ENCODE assay signal across 10 cellular contexts in the genomic region with DNA sequence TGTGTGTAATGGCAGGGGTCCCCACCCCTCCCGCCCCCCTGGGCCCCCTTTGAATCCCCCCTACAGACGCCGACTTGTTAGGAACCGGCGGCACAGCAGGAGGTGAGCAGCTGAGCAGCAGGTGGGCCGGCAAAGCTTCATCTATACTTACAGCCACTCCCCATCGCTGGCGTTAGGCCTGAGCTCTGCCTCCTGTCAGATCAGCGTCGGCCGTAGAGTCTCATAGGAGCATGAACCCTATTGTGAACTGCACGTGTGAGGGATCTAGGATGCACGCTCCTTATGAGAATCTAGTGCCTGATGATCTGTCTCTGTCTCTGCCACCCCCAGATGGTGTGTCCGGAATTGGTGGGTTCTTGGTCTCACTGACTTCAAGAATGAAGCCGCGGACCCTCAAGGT. TPM values are rescaled to one million over a fixed set of nuclear protein-coding genes. Genes with fewer than 3 reads are reported as not detected.
DNase-seq lines count a peak whose midpoint lies in the region; ATAC-seq, FAIRE-seq and TF ChIP-seq lines count a peak whose summit lies in the region.
"Had no signal": no experiment of that assay in that cellular context is flagged by ENCODE, and none has a peak within 500 bp of the region (broad histone marks: within the 10 kb centered on the region; RNA-seq: fewer than 3 reads in every experiment).

No MANE protein-coding gene starts in this region.

- TF ChIP-seq POLR2A in HepG2 (IDR thresholded peaks at IDR 0.05; ENCODE audit: insufficient read depth in 1 of 2, low read depth in 2 of 2, low read length in 2 of 2), result no peak
- TF ChIP-seq POLR2A in right lobe of liver (IDR thresholded peaks at IDR 0.05), result no peak

- H3K4me2 ChIP-seq in HepG2 (ENCODE audit: low read depth, low read length) (peak overlapping the region; percentile 41; the same call in 1 of the 2 replicates), OCI-LY1 (ENCODE audit: low read length) (peak overlapping the region; percentile 44)

- no peak overlapping the region for H3K27ac ChIP-seq in HepG2 (ENCODE audit: extremely low read length, insufficient read depth, low read length)
- H3K27ac ChIP-seq in right lobe of liver, result no peak overlapping the region
- H3K27ac ChIP-seq in OCI-LY1 (ENCODE audit: low read depth, low read length, poor library complexity, severe bottlenecking), result no peak overlapping the region
- H3K27ac ChIP-seq: thyroid gland had no signal

- no peak overlapping the region for H3K27ac Mint-ChIP-seq in effector memory CD8-positive, alpha-beta T cell

- ATAC-seq in HepG2 (peak; percentile 92), right lobe of liver (no peak), GM18909 (IDR thresholded peaks at IDR 0.05; ENCODE audit: poor library complexity, unreplicated experiment) (no peak)
- ATAC-seq in effector memory CD8-positive, alpha-beta T cell (replicated peaks), result no peak

- TF ChIP-seq RAD21 in HepG2 (CRISPR knock-in tag; IDR thresholded peaks at IDR 0.05), result no peak

- BruUV-seq in HepG2 (replicated peaks; lab: Mats Ljungman, UMichigan), result no TSS peak

- POLR2A ChIA-PET in HepG2 (lab: Yijun Ruan, JAX), result interaction anchor here (1.4 kb wide), 1 partner anchor 14 kb away, joined by 4 read pairs; the partner anchor contains the start of gene VPS26C

- H3K36me3 Mint-ChIP-seq in effector memory CD8-positive, alpha-beta T cell (ENCODE audit: insufficient read depth), result peaks cover 3% of the 10 kb centered on the region

- no peak for FAIRE-seq in HepG2 (lab: Jason Lieb, UNC)

- no peak overlapping the region for H2AFZ ChIP-seq in HepG2 (ENCODE audit: low read length)
- no peak overlapping the region for H2AFZ ChIP-seq in OCI-LY1 (ENCODE audit: low read length)

- intact Hi-C loops in HepG2 (cut with micrococcal nuclease; ENCODE audit: unreplicated experiment) (no loop called here), right lobe of liver (cut with DNase I) (no loop called here)

- no peak overlapping the region for H3K9ac ChIP-seq in HepG2 (ENCODE audit: insufficient read depth, low read depth, low read length)
- no peak overlapping the region for H3K9ac ChIP-seq in OCI-LY1 (ENCODE audit: low read length)

- peak overlapping the region; percentile 70 to 81 for H3K4me3 Mint-ChIP-seq in effector memory CD8-positive, alpha-beta T cell

- CTCF ChIA-PET in HepG2 (lab: Yijun Ruan, JAX; ENCODE audit: low intra/inter-chr PET ratio, low total read pairs), result no interaction called here

- WGBS in HepG2 (ENCODE audit: low lambda C conversion rate), result 20% methylated on average over 4 of the region's 16 CpGs
- 83% methylated on average over 12 of the region's 16 CpGs for WGBS in right lobe of liver (ENCODE audit: insufficient coverage, low coverage, low lambda C conversion rate, missing lambda C conversion rate)

- H3K36me3 ChIP-seq in HepG2 (replicated peaks in 1 of 2; ENCODE audit: control insufficient read depth in 1 of 2, insufficient read depth in 2 of 2, low read length in 2 of 2), result no peaks in the 10 kb centered on the region
- no peaks in the 10 kb centered on the region for H3K36me3 ChIP-seq in right lobe of liver
- no peaks in the 10 kb centered on the region for H3K36me3 ChIP-seq in OCI-LY1 (ENCODE audit: insufficient read depth, low read length)
- H3K36me3 ChIP-seq: HAP-1, thyroid gland had no signal

- no peak for DNase-seq in HepG2 (ENCODE audit: low spot score)
- DNase-seq in right lobe of liver, result no peak
- DNase-seq in effector memory CD8-positive, alpha-beta T cell, result no peak
- DNase-seq in foreskin melanocyte, result no peak
- DNase-seq in G401 (ENCODE audit: low spot score), result no peak
- DNase-seq in activated effector memory CD4-positive, alpha-beta T cell treated with anti-CD3 and anti-CD28 coated beads, Interleukin-2, amount 50 U/mL, for 16 hours, result no peak
- DNase-seq: thyroid gland had no signal

- H3K79me2 ChIP-seq in HepG2 (ENCODE audit: insufficient read depth, low read length) (no peaks in the 10 kb centered on the region), OCI-LY1 (ENCODE audit: insufficient read depth, low read length) (no peaks in the 10 kb centered on the region)

- H3F3A ChIP-seq in OCI-LY1 (ENCODE audit: insufficient read depth, low read length), result no peaks in the 10 kb centered on the region

- H3K4me3 ChIP-seq in HepG2 (replicated peaks in 1 of 3; ENCODE audit: insufficient read depth in 1 of 3, low read depth in 2 of 3, low read length in 3 of 3) (no peak overlapping the region), right lobe of liver (no peak overlapping the region), OCI-LY1 (ENCODE audit: low read depth, low read length, poor library complexity, severe bottlenecking) (peak overlapping the region; percentile 39)
- H3K4me3 ChIP-seq: HAP-1, thyroid gland had no signal

- peaks cover 0 to 9% of the 10 kb centered on the region in 2 donors for H3K27me3 Mint-ChIP-seq in effector memory CD8-positive, alpha-beta T cell

- no peaks in the 10 kb centered on the region for H3K9me2 ChIP-seq in OCI-LY1 (ENCODE audit: low read depth, low read length)

- peaks cover 8% of the 10 kb centered on the region; the same call in 1 of the 2 replicates for H3K4me1 ChIP-seq in HepG2 (ENCODE audit: insufficient read depth, low read length)
- H3K4me1 ChIP-seq in right lobe of liver, result no peaks in the 10 kb centered on the region
- no peaks in the 10 kb centered on the region for H3K4me1 ChIP-seq in OCI-LY1 (ENCODE audit: insufficient read depth, low read length, severe bottlenecking)
- H3K4me1 ChIP-seq: HAP-1, thyroid gland had no signal

- in situ Hi-C loops in HepG2 (cut with HindIII; ENCODE audit: extremely low pct_ligation_motif_present, low pct_unique_long_range_greater_than_20kb), result no loop called here
- in situ Hi-C loops in G401 (cut with HindIII; ENCODE audit: low sequenced_read_pairs), result no loop called here

- TF ChIP-seq EP300 in HepG2 (IDR thresholded peaks at IDR 0.05; ENCODE audit: low read depth in 2 of 2, low read length in 2 of 2) (no peak), HepG2 (CRISPR knock-in tag; IDR thresholded peaks at IDR 0.05; ENCODE audit: borderline replicate concordance) (no peak)

- H3K9me3 Mint-ChIP-seq in effector memory CD8-positive, alpha-beta T cell, result no peaks in the 10 kb centered on the region

- H3K27me3 ChIP-seq in HepG2 (ENCODE audit: control insufficient read depth in 1 of 2, insufficient read depth in 2 of 2, low read length in 2 of 2) (peaks cover 0 to 13% of the 10 kb centered on the region in 2 experiments; a peak in 2 of 5 replicates), right lobe of liver (no peaks in the 10 kb centered on the region), OCI-LY1 (ENCODE audit: insufficient read depth, low read length) (no peaks in the 10 kb centered on the region; the same call in 1 of the 2 replicates)
- H3K27me3 ChIP-seq: thyroid gland had no signal

- H3K9me3 ChIP-seq in HepG2 (ENCODE audit: low read length) (no peaks in the 10 kb centered on the region), right lobe of liver (no peaks in the 10 kb centered on the region), OCI-LY1 (ENCODE audit: low read length) (peaks cover 9% of the 10 kb centered on the region; the same call in 1 of the 2 replicates)
- H3K9me3 ChIP-seq: HAP-1, thyroid gland had no signal

- H4K20me1 ChIP-seq in HepG2 (ENCODE audit: insufficient read depth, low read length) (no peaks in the 10 kb centered on the region), OCI-LY1 (ENCODE audit: insufficient read depth, low read length) (no peaks in the 10 kb centered on the region)

- no peaks in the 10 kb centered on the region for H3K4me1 Mint-ChIP-seq in effector memory CD8-positive, alpha-beta T cell (ENCODE audit: low read depth in 2 of 2)

- TF ChIP-seq CTCF in HepG2 (CRISPR knock-in tag; IDR thresholded peaks at IDR 0.05) (no peak), right lobe of liver (IDR thresholded peaks at IDR 0.05) (no peak), OCI-LY1 (IDR thresholded peaks at IDR 0.05; ENCODE audit: low read length) (no peak)

TF ChIP-seq in HepG2, 621 proteins besides CTCF, POLR2A, EP300 and RAD21 (continues in another document):
- TF ChIP-seq KLF9 (CRISPR knock-in tag; IDR thresholded peaks at IDR 0.05; ENCODE audit: low read depth), result no peak
- TF ChIP-seq ZNF619 (CRISPR knock-in tag; IDR thresholded peaks at IDR 0.05), result no peak
- TF ChIP-seq RELA (CRISPR knock-in tag; IDR thresholded peaks at IDR 0.05), result no peak
- TF ChIP-seq, protein P1, sequence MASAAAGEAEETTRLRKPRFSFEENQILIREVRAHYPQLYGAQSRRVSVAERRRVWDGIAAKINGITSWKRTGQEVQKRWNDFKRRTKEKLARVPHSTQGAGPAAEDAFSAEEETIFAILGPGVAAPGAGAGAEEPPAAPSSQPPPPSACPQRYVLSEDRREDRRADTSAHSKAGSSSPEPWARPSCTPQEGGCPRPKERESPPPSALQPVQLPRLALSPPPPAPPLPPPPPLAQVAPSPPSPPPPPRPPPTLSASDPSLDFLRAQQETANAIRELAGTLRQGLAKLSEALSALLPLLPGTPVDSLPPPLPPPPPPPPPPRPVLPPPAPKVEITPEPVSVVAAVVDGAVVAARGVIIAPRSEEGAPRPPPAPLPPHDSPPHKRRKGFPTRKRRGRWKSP (CRISPR knock-in tag; IDR thresholded peaks at IDR 0.05), result 0 out of 2 replicates have a peak, but pooled peaks have one; percentile 17

RNA-seq across cellular contexts. Expression of gene VPS26C, which starts 14.9 kb away (rescaled TPM):
- total RNA-seq in HepG2 (2016; rRNA removed; fragmentation: Illumina TruSeq; extraction: Trizol) (39.7 and 54.6 TPM in 2 replicates), right lobe of liver (10 to 100 TPM; 27.4 to 52.3 (median 31.3) TPM)
- 13.7 and 15.5 TPM in 2 replicates for total RNA-seq in HepG2 (2016; cell fraction: cytosol; rRNA removed; fragmentation: Illumina TruSeq; extraction: Trizol; ENCODE audit: low read depth)
- total RNA-seq in HepG2 (2016; cell fraction: insoluble cytoplasmic fraction; rRNA removed; fragmentation: Illumina TruSeq; extraction: Trizol), result 42.0 and 53.2 TPM in 2 replicates
- total RNA-seq in HepG2 (2016; cell fraction: membrane; rRNA removed; fragmentation: Illumina TruSeq; extraction: Trizol), result 29.4 and 31.5 TPM in 2 replicates
- total RNA-seq in HepG2 (2016; cell fraction: nucleus; rRNA removed; fragmentation: Illumina TruSeq; extraction: Trizol), result 24.9 and 25.4 TPM in 2 replicates
- polyA plus RNA-seq in HepG2 (2011; rRNA removed), result 30.3 and 33.0 TPM in 2 replicates
- 29.6 and 33.2 TPM in 2 replicates for polyA plus RNA-seq in HepG2 (2011; cell fraction: cytosol; rRNA removed)
- 22.0 and 27.5 TPM in 2 replicates for polyA plus RNA-seq in HepG2 (2011; cell fraction: nucleus; rRNA removed)
- polyA plus RNA-seq in HepG2 (2012), result 26.9 and 29.8 TPM in 2 replicates
- 13.6 and 14.5 TPM in 2 replicates for polyA plus RNA-seq in HepG2 (2016; cell fraction: cytosol; fragmentation: Illumina TruSeq; extraction: Trizol; ENCODE audit: low read depth)
- polyA plus RNA-seq in HepG2 (2016; cell fraction: insoluble cytoplasmic fraction; fragmentation: Illumina TruSeq; extraction: Trizol; ENCODE audit: low read depth), result 50.1 and 51.4 TPM in 2 replicates
- 23.9 and 24.7 TPM in 2 replicates for polyA plus RNA-seq in HepG2 (2016; cell fraction: membrane; fragmentation: Illumina TruSeq; extraction: Trizol; ENCODE audit: low read depth)
- 25.4 and 29.7 TPM in 2 replicates for polyA plus RNA-seq in HepG2 (2016; cell fraction: nucleus; fragmentation: Illumina TruSeq; extraction: Trizol; ENCODE audit: insufficient read depth, low read depth)
- 23.9 and 31.1 TPM in 2 replicates for polyA minus RNA-seq in HepG2 (2011; rRNA and poly(A)+ RNA removed; ENCODE audit: low replicate concordance)
- 21.5 and 24.4 TPM in 2 replicates for polyA minus RNA-seq in HepG2 (2011; cell fraction: cytosol; rRNA and poly(A)+ RNA removed)
- polyA minus RNA-seq in HepG2 (2011; cell fraction: nucleus; rRNA and poly(A)+ RNA removed), result 38.5 and 44.3 TPM in 2 replicates
- total RNA-seq in G401 (2014; rRNA removed; shearing (Covaris generic)), result 58.7 and 69.0 TPM in 2 replicates
